Comparison of ENCODE assay signal across 23 cellular contexts in the genomic region with DNA sequence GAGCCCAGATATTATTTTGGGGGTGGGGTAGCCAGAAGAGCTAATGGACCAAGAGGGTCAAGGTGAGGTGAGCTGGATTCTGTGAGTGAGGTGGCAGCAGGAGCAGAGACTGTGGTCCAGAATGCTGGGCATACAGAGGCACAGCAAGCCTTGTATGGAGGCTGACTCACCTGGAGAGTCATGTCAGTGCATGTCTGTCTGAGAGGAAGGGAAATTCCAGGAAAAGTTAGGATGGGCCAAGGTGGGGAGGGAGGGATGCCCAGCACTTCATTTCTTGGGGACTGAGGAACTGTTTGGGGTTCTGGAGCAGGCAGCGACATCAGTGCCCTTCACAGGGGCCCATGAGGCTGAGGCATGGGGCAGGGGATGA. TPM values are rescaled to one million over a fixed set of nuclear protein-coding genes. Genes with fewer than 3 reads are reported as not detected.
DNase-seq lines count a peak whose midpoint lies in the region; ATAC-seq, FAIRE-seq and TF ChIP-seq lines count a peak whose summit lies in the region.
"Had no signal": no experiment of that assay in that cellular context is flagged by ENCODE, and none has a peak within 500 bp of the region (broad histone marks: within the 10 kb centered on the region; RNA-seq: fewer than 3 reads in every experiment).

No MANE protein-coding gene starts in this region.

- DNase-seq in T-helper 1 cell (no peak), HK-2 (ENCODE audit: unreplicated experiment) (peak; percentile 53), amniotic epithelial cell (ENCODE audit: low read depth) (peak; percentile 4), kidney tubule cell (ENCODE audit: low spot score) (peak; percentile 91), UCSD-AML1 (lab: John Stamatoyannopoulos, UW; ENCODE audit: unreplicated experiment) (no peak), GM12891 (ENCODE audit: insufficient read length, low spot score) (no peak)
- DNase-seq: activated CD4-positive, alpha-beta T cell treated with anti-CD3 and anti-CD28 coated beads, Interleukin-2, amount 50 U/mL, for 4 hours; activated naive CD8-positive, alpha-beta T cell treated with anti-CD3 and anti-CD28 coated beads, Interleukin-2, amount 50 U/mL, for 24 hours; activated T-cell treated with anti-CD3 and anti-CD28 coated beads, Interleukin-2, amount 50 U/mL, for 4 hours; gastrocnemius medialis; MV-4-11; NCI-H2029; NCI-H510A; Right ventricle myocardium superior; small intestine; stimulated activated CD4-positive, alpha-beta T cell treated with anti-CD3 and anti-CD28 coated beads, Interleukin-4, amount 100 ng/mL, for 1 hour had no signal

- no peak for FAIRE-seq in GM12891 (lab: Jason Lieb, UNC)
- FAIRE-seq: A204.1, endothelial cell of umbilical vein, G401.6, H54, small intestine had no signal

- TF ChIP-seq POLR2A in GM12891 (IDR thresholded peaks at IDR 0.05; ENCODE audit: low read depth, low read length): no peak

- peaks cover 19% of the 10 kb centered on the region for H3K36me3 Mint-ChIP-seq in T-helper 1 cell treated with Interleukin-12 subunit alpha and Interleukin-12 subunit beta and Interleukin-4 antibody, amounts not matched to agents 30 μg/mL and 1 μg/mL, for 36 hours (ENCODE audit: low read depth)

- no peaks in the 10 kb centered on the region for H3K9me3 Mint-ChIP-seq in T-helper 1 cell treated with Interleukin-12 subunit alpha and Interleukin-12 subunit beta and Interleukin-4 antibody, amounts not matched to agents 30 μg/mL and 1 μg/mL, for 36 hours
- H3K9me3 Mint-ChIP-seq: activated naive CD8-positive, alpha-beta T cell treated with anti-CD3 and anti-CD28 coated beads, Interleukin-2, amount 50 U/mL, for 24 hours; activated T-cell treated with anti-CD3 and anti-CD28 coated beads, Interleukin-2, amount 50 U/mL, for 4 hours; dendritic cell treated with granulocyte-macrophage colony-stimulating factor and Interleukin-4, amounts not matched to agents 40 ng/mL and 50 ng/mL, for 4 days had no signal

- no peaks in the 10 kb centered on the region for H3K27me3 Mint-ChIP-seq in T-helper 1 cell treated with Interleukin-12 subunit alpha and Interleukin-12 subunit beta and Interleukin-4 antibody, amounts not matched to agents 30 μg/mL and 1 μg/mL, for 36 hours (ENCODE audit: low read depth)
- H3K27me3 Mint-ChIP-seq: activated naive CD8-positive, alpha-beta T cell treated with anti-CD3 and anti-CD28 coated beads, Interleukin-2, amount 50 U/mL, for 24 hours; dendritic cell treated with granulocyte-macrophage colony-stimulating factor and Interleukin-4, amounts not matched to agents 40 ng/mL and 50 ng/mL, for 4 days had no signal

- no peak overlapping the region for H3K4me3 Mint-ChIP-seq in T-helper 1 cell treated with Interleukin-12 subunit alpha and Interleukin-12 subunit beta and Interleukin-4 antibody, amounts not matched to agents 30 μg/mL and 1 μg/mL, for 36 hours
- H3K4me3 Mint-ChIP-seq: activated naive CD8-positive, alpha-beta T cell treated with anti-CD3 and anti-CD28 coated beads, Interleukin-2, amount 50 U/mL, for 24 hours; activated T-cell treated with anti-CD3 and anti-CD28 coated beads, Interleukin-2, amount 50 U/mL, for 4 hours; dendritic cell treated with granulocyte-macrophage colony-stimulating factor and Interleukin-4, amounts not matched to agents 40 ng/mL and 50 ng/mL, for 4 days had no signal

- no peak for ATAC-seq in GM18858 (IDR thresholded peaks at IDR 0.05; ENCODE audit: unreplicated experiment)
- ATAC-seq: activated naive CD8-positive, alpha-beta T cell treated with anti-CD3 and anti-CD28 coated beads, Interleukin-2, amount 50 U/mL, for 24 hours; activated T-cell treated with anti-CD3 and anti-CD28 coated beads, Interleukin-2, amount 50 U/mL, for 4 hours; gastrocnemius medialis had no signal

- H3K27ac Mint-ChIP-seq in T-helper 1 cell treated with Interleukin-12 subunit alpha and Interleukin-12 subunit beta and Interleukin-4 antibody, amounts not matched to agents 30 μg/mL and 1 μg/mL, for 36 hours: peak overlapping the region; percentile 60
- H3K27ac Mint-ChIP-seq: activated naive CD8-positive, alpha-beta T cell treated with anti-CD3 and anti-CD28 coated beads, Interleukin-2, amount 50 U/mL, for 24 hours; dendritic cell treated with granulocyte-macrophage colony-stimulating factor and Interleukin-4, amounts not matched to agents 40 ng/mL and 50 ng/mL, for 4 days had no signal

- peaks cover 6% of the 10 kb centered on the region for H3K4me1 Mint-ChIP-seq in T-helper 1 cell treated with Interleukin-12 subunit alpha and Interleukin-12 subunit beta and Interleukin-4 antibody, amounts not matched to agents 30 μg/mL and 1 μg/mL, for 36 hours (ENCODE audit: low read depth)

TF ChIP-seq in GM12891, 5 proteins besides CTCF, POLR2A, EP300 and RAD21:
- TF ChIP-seq SPI1 (IDR thresholded peaks at IDR 0.05; ENCODE audit: low read depth, low read length) (no peak), TAF1 (IDR thresholded peaks at IDR 0.05; ENCODE audit: low read depth, low read length) (no peak), PAX5 (IDR thresholded peaks at IDR 0.05; ENCODE audit: insufficient read depth, low read length, severe bottlenecking) (no peak), POU2F2 (IDR thresholded peaks at IDR 0.05; ENCODE audit: low read depth, low read length) (no peak), POLR2AphosphoS5 (IDR thresholded peaks at IDR 0.05; ENCODE audit: low read depth, low read length) (no peak)
TF ChIP-seq in GM12891: peak in this region for 0.

RNA-seq across cellular contexts. Expression of gene PER2, which starts 21.1 kb away (rescaled TPM):
- 2.0 TPM for polyA plus RNA-seq in GM12891 (2012; ENCODE audit: low read depth, missing spikeins)

RNA-seq across cellular contexts. Expression of gene HES6, which starts 27.5 kb away (rescaled TPM):
- polyA plus RNA-seq in GM12891 (2012; ENCODE audit: low read depth, missing spikeins): 0.56 TPM

RNA-seq across cellular contexts. Expression of gene TRAF3IP1, which starts 53.0 kb away (rescaled TPM):
- 3.3 TPM for polyA plus RNA-seq in GM12891 (2012; ENCODE audit: low read depth, missing spikeins)

Comparison
In these comparisons a context has a peak if more than half of its experiments do, and no peak if none do; other contexts are left out.
1. DNase-seq: peak in HK-2 (single experiment), amniotic epithelial cell (single experiment) and kidney tubule cell (single experiment); none in T-helper 1 cell (0 of 5), UCSD-AML1 (single experiment) and GM12891 (single experiment).